9 cellular contexts compared by ENCODE assay signal in genomic region chr2:189633392-189633811, GRCh38. TPM values are rescaled to one million over a fixed set of nuclear protein-coding genes. Genes with fewer than 3 reads are reported as not detected.
DNase-seq lines count a peak whose midpoint lies in the region; ATAC-seq and TF ChIP-seq lines count a peak whose summit lies in the region.
"Had no signal": no experiment of that assay in that cellular context is flagged by ENCODE, and none has a peak within 500 bp of the region (broad histone marks: within the 10 kb centered on the region; RNA-seq: fewer than 3 reads in every experiment).

No MANE protein-coding gene starts in this region.

- intact Hi-C loops in spleen (cut with DNase I; ENCODE audit: low total_unique reads): loop anchor here (10.0 kb wide), 2 partner anchors 169 to 539 kb away; no protein-coding TSS in a partner anchor
- intact Hi-C loops in ascending aorta (cut with DNase I): no loop called here

- H3K9me3 ChIP-seq in spleen (no peaks in the 10 kb centered on the region), ascending aorta (no peaks in the 10 kb centered on the region)

- DNase-seq in activated CD4-positive, alpha-beta T cell treated with anti-CD3 and anti-CD28 coated beads, Interleukin-2, amount 50 U/mL, for 1 hour: peak; percentile 14
- no peak for DNase-seq in activated CD4-positive, alpha-beta T cell treated with anti-CD3 and anti-CD28 coated beads for 1 hour
- DNase-seq in OCI-M1 (lab: John Stamatoyannopoulos, UW) (peak; percentile 57), fibroblast of mammary gland (ENCODE audit: low read depth) (peak; percentile 46), spleen (no peak), ascending aorta (ENCODE audit: low spot score in 2 of 2) (no peak)
- DNase-seq in activated CD8-positive, alpha-beta memory T cell treated with anti-CD3 and anti-CD28 coated beads, Interleukin-2, amount 50 U/mL, for 48 hours: no peak
- DNase-seq: T-helper 9 cell had no signal

- ATAC-seq in HG03175 (IDR thresholded peaks at IDR 0.05; ENCODE audit: unreplicated experiment): no peak

- H3K36me3 ChIP-seq in spleen (no peaks in the 10 kb centered on the region), ascending aorta (no peaks in the 10 kb centered on the region)

- no peaks in the 10 kb centered on the region for H3K27me3 ChIP-seq in spleen (replicated peaks in 1 of 7)
- H3K27me3 ChIP-seq in ascending aorta: no peaks in the 10 kb centered on the region

- TF ChIP-seq POLR2A in spleen (IDR thresholded peaks at IDR 0.05): no peak

- H3K4me3 ChIP-seq in fibroblast of mammary gland (ENCODE audit: control insufficient read depth, low read depth, low read length) (no peak overlapping the region), spleen (no peak overlapping the region), ascending aorta (no peak overlapping the region)

- WGBS in spleen, 5 donors: 81 to 88% (median 83%) methylated on average over 5 of the region's 5 CpGs

- TF ChIP-seq CTCF in fibroblast of mammary gland (conservative IDR thresholded peaks at IDR 0.05; ENCODE audit: control insufficient read depth, insufficient read depth, low read depth, low read length): peak; percentile 48
- peak in 7 of 11 experiments; percentile 38 to 66 (median 50) for TF ChIP-seq CTCF in spleen (IDR thresholded peaks at IDR 0.05 in 8 of 11, conservative IDR thresholded peaks at IDR 0.05 in 3 of 11)
- TF ChIP-seq CTCF in ascending aorta (IDR thresholded peaks at IDR 0.05): peak in 1 of 3 experiments; percentile 31

- H3K4me1 ChIP-seq in spleen (no peaks in the 10 kb centered on the region), ascending aorta (peaks cover 0 to 6% of the 10 kb centered on the region in 2 donors)

- H3K27ac ChIP-seq in spleen (no peak overlapping the region), ascending aorta (no peak overlapping the region)

RNA-seq across cellular contexts. Expression of gene ASNSD1, which starts 27.9 kb away (rescaled TPM):
- 10 to 100 TPM; 28.1 to 50.8 (median 33.9) TPM for total RNA-seq in spleen
- 10 to 100 TPM; 30.1 to 33.4 (median 30.4) TPM for polyA plus RNA-seq in spleen
- 18.1 TPM for total RNA-seq in ascending aorta

RNA-seq across cellular contexts. Expression of gene ANKAR, which starts 41.1 kb away (rescaled TPM):
- total RNA-seq in spleen (10 to 100 TPM; 10.8 to 32.3 (median 16.2) TPM), ascending aorta (0.75 TPM)
- 1 to 10 TPM; 3.1 to 3.6 (median 3.5) TPM for polyA plus RNA-seq in spleen

RNA-seq across cellular contexts. Expression of gene SLC40A1, which starts 52.8 kb away (rescaled TPM):
- 100 to 1,000 TPM; 315 to 843 (median 492) TPM for total RNA-seq in spleen
- 100 to 1,000 TPM in 2 of 3 donors, 10 to 100 TPM in 1; 55.7 to 116 (median 102) TPM for polyA plus RNA-seq in spleen
- total RNA-seq in ascending aorta: 40.8 TPM

Comparison
In these comparisons a context has a peak if more than half of its experiments do, and no peak if none do; other contexts are left out.
1. DNase-seq: peak in activated CD4-positive, alpha-beta T cell treated with anti-CD3 and anti-CD28 coated beads, Interleukin-2, amount 50 U/mL, for 1 hour (single experiment), OCI-M1 (single experiment) and fibroblast of mammary gland (single experiment); none in activated CD4-positive, alpha-beta T cell treated with anti-CD3 and anti-CD28 coated beads for 1 hour (single experiment), spleen (single experiment), activated CD8-positive, alpha-beta memory T cell treated with anti-CD3 and anti-CD28 coated beads, Interleukin-2, amount 50 U/mL, for 48 hours (single experiment) and ascending aorta (0 of 2).